Comparison of ENCODE assay signal across 22 cellular contexts in the genomic region with DNA sequence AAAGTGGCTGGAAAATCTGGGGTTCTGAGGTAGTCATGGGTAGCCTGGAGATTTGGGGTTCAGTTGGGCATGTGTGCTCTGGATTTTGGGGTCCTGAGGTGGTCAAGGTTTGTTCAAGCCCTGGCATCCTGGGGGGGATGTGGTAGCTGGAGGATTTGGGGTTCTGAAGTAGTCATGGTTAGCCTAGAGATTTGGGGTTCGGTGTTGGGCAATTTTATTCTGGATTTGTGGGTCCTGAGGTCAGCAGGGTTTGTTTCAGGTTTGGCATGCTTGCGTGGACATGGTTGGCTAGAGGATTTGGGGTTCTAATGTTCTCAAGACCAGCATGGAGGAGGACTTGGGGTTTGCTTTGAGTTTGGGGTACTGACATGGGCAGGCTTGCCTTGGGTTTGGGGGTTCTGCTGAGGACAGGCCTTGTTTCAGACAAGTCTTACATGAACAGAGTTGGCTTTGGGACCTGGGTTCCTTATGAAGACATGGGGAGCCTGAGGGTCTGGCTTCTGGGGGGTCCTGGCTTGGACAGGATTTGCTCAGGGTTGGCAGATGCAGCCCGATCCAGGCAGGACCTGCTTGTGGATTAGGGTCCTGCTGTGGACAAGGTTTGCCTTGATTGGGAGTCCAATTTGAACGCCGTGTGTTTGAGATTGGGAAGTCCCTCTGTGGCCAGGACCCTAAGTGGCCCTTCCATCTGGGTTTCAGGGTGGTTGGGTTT. TPM values are rescaled to one million over a fixed set of nuclear protein-coding genes. Genes with fewer than 3 reads are reported as not detected.
A peak's percentile ranks its signal among the peaks of the same experiment; 100 is the strongest.
DNase-seq lines count a peak whose midpoint lies in the region; ATAC-seq, FAIRE-seq and TF ChIP-seq lines count a peak whose summit lies in the region.
"Had no signal": no experiment of that assay in that cellular context is flagged by ENCODE, and none has a peak within 500 bp of the region (broad histone marks: within the 10 kb centered on the region; RNA-seq: fewer than 3 reads in every experiment).

No MANE protein-coding gene starts in this region.

- no peak for DNase-seq in activated naive CD4-positive, alpha-beta T cell treated with anti-CD3 and anti-CD28 coated beads for 36 hours
- DNase-seq in activated naive CD4-positive, alpha-beta T cell treated with Interleukin-2 at 50 U/mL for 16 hours: no peak
- DNase-seq in activated T-helper 2 cell treated with anti-CD3 and anti-CD28 coated beads, Interferon-gamma antibody, Interleukin-2, Interleukin-4, amounts not matched to agents 10 μg/mL and 5 μg/mL and 100 μg/mL, durations not matched to agents 14 hours and 24 hours and 36 hours (ENCODE audit: low spot score): no peak
- DNase-seq in mesendoderm: no peak
- no peak for DNase-seq in stimulated activated effector memory CD8-positive, alpha-beta T cell treated with anti-CD3 and anti-CD28 coated beads, Interleukin-12 subunit alpha, Interleukin-12 subunit beta, amount 100 ng/mL, for 72 hours (ENCODE audit: low spot score in 2 of 2)
- DNase-seq in H54 (ENCODE audit: insufficient read length, low spot score): no peak
- no peak for DNase-seq in T1000 (lab: John Stamatoyannopoulos, UW)
- DNase-seq: left cardiac atrium; NCI-H226; SJCRH30; stimulated activated naive CD4-positive, alpha-beta T cell treated with Interleukin-2 at 50 U/mL for 16 hours had no signal

- intact Hi-C loops in activated naive CD4-positive, alpha-beta T cell treated with anti-CD3 and anti-CD28 coated beads for 36 hours (cut with micrococcal nuclease): no loop called here
- intact Hi-C loops in activated T-helper 2 cell treated with anti-CD3 and anti-CD28 coated beads, Interferon-gamma antibody, Interleukin-2, Interleukin-4, amounts not matched to agents 10 μg/mL and 5 μg/mL and 100 μg/mL, durations not matched to agents 14 hours and 24 hours and 36 hours (cut with micrococcal nuclease): no loop called here

- no peak overlapping the region for H3K9ac ChIP-seq in mesendoderm (ENCODE audit: low read length)
- H3K9ac ChIP-seq: KMS-11 had no signal

- CTCF ChIA-PET in activated naive CD4-positive, alpha-beta T cell treated with anti-CD3 and anti-CD28 coated beads for 36 hours (lab: Charles Lee): interaction anchor here (0.9 kb wide), 1 partner anchor 17 kb away, joined by 3 read pairs; no protein-coding TSS in a partner anchor

- no peaks in the 10 kb centered on the region for H3K36me3 ChIP-seq in mesendoderm (ENCODE audit: control insufficient read depth, insufficient read depth, low read length)
- H3K36me3 ChIP-seq: SJCRH30 had no signal

- no peaks in the 10 kb centered on the region for H3K79me1 ChIP-seq in mesendoderm (ENCODE audit: low read length)

- H3K4me3 Mint-ChIP-seq in activated naive CD4-positive, alpha-beta T cell treated with anti-CD3 and anti-CD28 coated beads for 36 hours: peak overlapping the region; percentile 22
- H3K4me3 Mint-ChIP-seq in activated T-helper 2 cell treated with anti-CD3 and anti-CD28 coated beads, Interferon-gamma antibody, Interleukin-2, Interleukin-4, amounts not matched to agents 10 μg/mL and 5 μg/mL and 100 μg/mL, durations not matched to agents 14 hours and 24 hours and 36 hours (ENCODE audit: low read depth): peak overlapping the region; percentile 0
- H3K4me3 Mint-ChIP-seq in stimulated activated effector memory CD8-positive, alpha-beta T cell treated with anti-CD3 and anti-CD28 coated beads, Interleukin-12 subunit alpha, Interleukin-12 subunit beta, amount 100 ng/mL, for 72 hours: peak overlapping the region; percentile 14

- no peak for ATAC-seq in stimulated activated effector memory CD8-positive, alpha-beta T cell treated with anti-CD3 and anti-CD28 coated beads, Interleukin-12 subunit alpha, Interleukin-12 subunit beta, amount 100 ng/mL, for 72 hours
- no peak for ATAC-seq in GM21423 (IDR thresholded peaks at IDR 0.05; ENCODE audit: unreplicated experiment)

- no CpG with 5 or more reads among the region's 5 CpGs for WGBS in mesendoderm (ENCODE audit: extremely low coverage, insufficient coverage, low lambda C conversion rate)

- H2BK5ac ChIP-seq in mesendoderm (ENCODE audit: low read length): no peak overlapping the region

- H3K56ac ChIP-seq in mesendoderm (ENCODE audit: low read length): no peak overlapping the region

- no peaks in the 10 kb centered on the region for H3K4me1 ChIP-seq in mesendoderm (ENCODE audit: control insufficient read depth, low read depth, low read length)
- H3K4me1 ChIP-seq: SJCRH30 had no signal

- no peak overlapping the region for H4K5ac ChIP-seq in mesendoderm (ENCODE audit: low read length)

- no peak overlapping the region for H3K4me3 ChIP-seq in mesendoderm (ENCODE audit: low read length)
- H3K4me3 ChIP-seq: SJCRH30 had no signal

- H3K36me3 Mint-ChIP-seq in activated naive CD4-positive, alpha-beta T cell treated with anti-CD3 and anti-CD28 coated beads for 36 hours (ENCODE audit: low read depth): no peaks in the 10 kb centered on the region
- peaks cover 41% of the 10 kb centered on the region for H3K36me3 Mint-ChIP-seq in activated T-helper 2 cell treated with anti-CD3 and anti-CD28 coated beads, Interferon-gamma antibody, Interleukin-2, Interleukin-4, amounts not matched to agents 10 μg/mL and 5 μg/mL and 100 μg/mL, durations not matched to agents 14 hours and 24 hours and 36 hours (ENCODE audit: low read depth)
- peaks cover 6% of the 10 kb centered on the region for H3K36me3 Mint-ChIP-seq in stimulated activated effector memory CD8-positive, alpha-beta T cell treated with anti-CD3 and anti-CD28 coated beads, Interleukin-12 subunit alpha, Interleukin-12 subunit beta, amount 100 ng/mL, for 72 hours

- H3K27me3 Mint-ChIP-seq in activated naive CD4-positive, alpha-beta T cell treated with anti-CD3 and anti-CD28 coated beads for 36 hours (ENCODE audit: low read depth): peaks cover 42% of the 10 kb centered on the region
- H3K27me3 Mint-ChIP-seq in activated T-helper 2 cell treated with anti-CD3 and anti-CD28 coated beads, Interferon-gamma antibody, Interleukin-2, Interleukin-4, amounts not matched to agents 10 μg/mL and 5 μg/mL and 100 μg/mL, durations not matched to agents 14 hours and 24 hours and 36 hours (ENCODE audit: low read depth): peaks cover 39% of the 10 kb centered on the region

- H3K27ac Mint-ChIP-seq in activated naive CD4-positive, alpha-beta T cell treated with anti-CD3 and anti-CD28 coated beads for 36 hours: no peak overlapping the region
- no peak overlapping the region for H3K27ac Mint-ChIP-seq in activated T-helper 2 cell treated with anti-CD3 and anti-CD28 coated beads, Interferon-gamma antibody, Interleukin-2, Interleukin-4, amounts not matched to agents 10 μg/mL and 5 μg/mL and 100 μg/mL, durations not matched to agents 14 hours and 24 hours and 36 hours
- peak overlapping the region; percentile 36 for H3K27ac Mint-ChIP-seq in stimulated activated effector memory CD8-positive, alpha-beta T cell treated with anti-CD3 and anti-CD28 coated beads, Interleukin-12 subunit alpha, Interleukin-12 subunit beta, amount 100 ng/mL, for 72 hours

- no peaks in the 10 kb centered on the region for H3K79me2 ChIP-seq in mesendoderm (ENCODE audit: control insufficient read depth, insufficient read depth, low read length)

- no peaks in the 10 kb centered on the region for H3K9me3 Mint-ChIP-seq in activated naive CD4-positive, alpha-beta T cell treated with anti-CD3 and anti-CD28 coated beads for 36 hours
- peaks cover 8% of the 10 kb centered on the region for H3K9me3 Mint-ChIP-seq in activated T-helper 2 cell treated with anti-CD3 and anti-CD28 coated beads, Interferon-gamma antibody, Interleukin-2, Interleukin-4, amounts not matched to agents 10 μg/mL and 5 μg/mL and 100 μg/mL, durations not matched to agents 14 hours and 24 hours and 36 hours
- H3K9me3 Mint-ChIP-seq in stimulated activated effector memory CD8-positive, alpha-beta T cell treated with anti-CD3 and anti-CD28 coated beads, Interleukin-12 subunit alpha, Interleukin-12 subunit beta, amount 100 ng/mL, for 72 hours: no peaks in the 10 kb centered on the region

- no peak overlapping the region for H2BK15ac ChIP-seq in mesendoderm (replicated peaks; ENCODE audit: low read depth)

- TF ChIP-seq POLR2A in H54 (IDR thresholded peaks at IDR 0.05; ENCODE audit: low read depth, low read length): no peak

- peaks cover 1% of the 10 kb centered on the region for H3K27me3 ChIP-seq in mesendoderm (ENCODE audit: insufficient read depth, low read length, poor library complexity)

- H4K8ac ChIP-seq in mesendoderm (ENCODE audit: low read depth, low read length): no peak overlapping the region

- H3K4ac ChIP-seq in mesendoderm (ENCODE audit: low read depth, low read length): no peak overlapping the region

- peaks cover 8% of the 10 kb centered on the region for H3K4me1 Mint-ChIP-seq in activated naive CD4-positive, alpha-beta T cell treated with anti-CD3 and anti-CD28 coated beads for 36 hours (ENCODE audit: low read depth)
- peaks cover 40% of the 10 kb centered on the region for H3K4me1 Mint-ChIP-seq in activated T-helper 2 cell treated with anti-CD3 and anti-CD28 coated beads, Interferon-gamma antibody, Interleukin-2, Interleukin-4, amounts not matched to agents 10 μg/mL and 5 μg/mL and 100 μg/mL, durations not matched to agents 14 hours and 24 hours and 36 hours (ENCODE audit: low read depth)
- H3K4me1 Mint-ChIP-seq in stimulated activated effector memory CD8-positive, alpha-beta T cell treated with anti-CD3 and anti-CD28 coated beads, Interleukin-12 subunit alpha, Interleukin-12 subunit beta, amount 100 ng/mL, for 72 hours: peaks cover 31% of the 10 kb centered on the region

- peak overlapping the region; percentile 60 for H3K4me2 ChIP-seq in mesendoderm (ENCODE audit: low read length)
- H3K4me2 ChIP-seq: KMS-11 had no signal

- H3K23ac ChIP-seq in mesendoderm (ENCODE audit: low read length): no peak overlapping the region

- no peak overlapping the region for H2BK120ac ChIP-seq in mesendoderm (ENCODE audit: low read depth, low read length)

- no peak for FAIRE-seq in H54 (lab: Jason Lieb, UNC)
- FAIRE-seq: D721Med, GM19239, TTC549 had no signal

- H2AK5ac ChIP-seq in mesendoderm (ENCODE audit: low read length): no peak overlapping the region

- H3K18ac ChIP-seq in mesendoderm (ENCODE audit: low read length): no peak overlapping the region

- H3K27ac ChIP-seq in mesendoderm (ENCODE audit: low read depth, low read length): no peak overlapping the region
- H3K27ac ChIP-seq: epithelial cell of prostate, KMS-11, SJCRH30 had no signal

RNA-seq across cellular contexts. Expression of gene ANKRD60, which starts 0.9 kb away (rescaled TPM):
- total RNA-seq in activated naive CD4-positive, alpha-beta T cell treated with anti-CD3 and anti-CD28 coated beads for 36 hours: not detected
- total RNA-seq in activated T-helper 2 cell treated with anti-CD3 and anti-CD28 coated beads, Interferon-gamma antibody, Interleukin-2, Interleukin-4, amounts not matched to agents 10 μg/mL and 5 μg/mL and 100 μg/mL, durations not matched to agents 14 hours and 24 hours and 36 hours: not detected in 2 replicates
- not detected for polyA plus RNA-seq in mesendoderm (2013, experiment 1 of 2)
- polyA plus RNA-seq in mesendoderm (2013, experiment 2 of 2): not detected
- total RNA-seq: activated CD8-positive, alpha-beta memory T cell treated with anti-CD3 and anti-CD28 coated beads for 36 hours; glomerular endothelial cell; left cardiac atrium; myocyte; right cardiac atrium; SJCRH30 had no signal
- polyA plus RNA-seq: adipose tissue, right cardiac atrium had no signal
